25 cellular contexts compared by ENCODE assay signal in the genomic region with DNA sequence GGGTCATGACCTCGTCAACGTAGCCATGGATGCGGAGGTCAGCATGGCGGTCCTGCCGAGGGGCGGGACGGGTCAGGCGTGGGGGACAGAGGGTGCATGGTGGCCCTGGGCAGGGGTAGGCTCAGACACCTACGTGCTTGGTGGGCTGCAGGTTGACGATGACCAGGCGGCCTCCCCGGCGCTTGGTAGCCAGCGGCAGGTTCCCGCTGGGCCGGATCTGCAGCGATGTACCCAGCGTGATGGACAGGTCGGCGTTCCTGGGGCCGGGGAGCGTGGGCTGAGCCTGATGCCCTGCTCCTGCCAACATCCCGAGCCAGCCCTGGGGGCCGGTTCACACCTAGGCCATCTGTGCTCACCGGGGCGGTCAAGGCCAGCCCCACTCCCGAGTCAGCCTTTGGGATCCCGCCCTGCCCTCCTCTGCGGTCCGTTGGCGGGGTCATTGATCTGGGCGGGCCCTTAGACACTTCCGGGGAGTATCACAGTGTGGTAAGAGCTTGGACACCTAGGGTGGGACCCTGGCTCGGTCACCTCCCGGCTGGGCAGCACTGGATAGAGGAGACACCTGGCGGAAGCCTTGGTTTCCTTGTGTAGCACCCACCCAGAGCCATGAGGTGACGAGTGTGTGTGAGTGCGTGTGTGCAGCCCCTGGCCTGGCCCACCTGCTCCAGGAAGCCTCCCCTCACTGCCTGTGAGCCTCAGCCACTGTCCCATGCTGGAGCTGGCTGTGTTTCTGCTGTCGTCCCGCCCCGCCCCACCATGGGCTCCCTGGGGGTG. TPM values are rescaled to one million over a fixed set of nuclear protein-coding genes. Genes with fewer than 3 reads are reported as not detected.
"Had no signal": no experiment of that assay in that cellular context is flagged by ENCODE, and none has a peak within 500 bp of the region (broad histone marks: within the 10 kb centered on the region; RNA-seq: fewer than 3 reads in every experiment).

No MANE protein-coding gene starts in this region.

- H3K9me3 ChIP-seq: esophagus muscularis mucosa, gastrocnemius medialis, pancreas, thoracic aorta had no signal

- ATAC-seq: effector memory CD8-positive, alpha-beta T cell; gastrocnemius medialis; natural killer cell had no signal

- H3K4me3 Mint-ChIP-seq: dendritic cell treated with granulocyte-macrophage colony-stimulating factor and Interleukin-4, amounts not matched to agents 40 ng/mL and 50 ng/mL, for 4 days; effector memory CD8-positive, alpha-beta T cell; immature natural killer cell; natural killer cell; neural crest cell; stimulated activated naive CD8-positive, alpha-beta T cell treated with anti-CD3 and anti-CD28 coated beads, Interleukin-15, Interleukin-2, amounts not matched to agents 100 ng/mL and 50 ng/mL, for 24 hours had no signal

- H3K36me3 Mint-ChIP-seq: natural killer cell had no signal

- H3K27ac Mint-ChIP-seq: dendritic cell treated with granulocyte-macrophage colony-stimulating factor and Interleukin-4, amounts not matched to agents 40 ng/mL and 50 ng/mL, for 4 days; effector memory CD8-positive, alpha-beta T cell; immature natural killer cell; natural killer cell; progenitor cell of endocrine pancreas; stimulated activated naive CD8-positive, alpha-beta T cell treated with anti-CD3 and anti-CD28 coated beads, Interleukin-15, Interleukin-2, amounts not matched to agents 100 ng/mL and 50 ng/mL, for 24 hours had no signal

- H3K4me1 ChIP-seq: gastrocnemius medialis, pancreas had no signal

- H3K4me3 ChIP-seq: esophagus muscularis mucosa, gastrocnemius medialis, pancreas, thoracic aorta had no signal

- H3K9me3 Mint-ChIP-seq: dendritic cell treated with granulocyte-macrophage colony-stimulating factor and Interleukin-4, amounts not matched to agents 40 ng/mL and 50 ng/mL, for 4 days; effector memory CD8-positive, alpha-beta T cell; immature natural killer cell; natural killer cell; neural crest cell; stimulated activated naive CD8-positive, alpha-beta T cell treated with anti-CD3 and anti-CD28 coated beads, Interleukin-15, Interleukin-2, amounts not matched to agents 100 ng/mL and 50 ng/mL, for 24 hours had no signal

- H3K27ac ChIP-seq: epithelial cell of prostate, esophagus muscularis mucosa, gastrocnemius medialis, pancreas, thoracic aorta had no signal

- H3K27me3 ChIP-seq: pancreas had no signal

- DNase-seq: effector memory CD8-positive, alpha-beta T cell; gastrocnemius medialis; glutamatergic neuron; immature natural killer cell; mammary epithelial cell; natural killer cell; nucleus accumbens; pancreas; right cardiac atrium; small intestine; stimulated activated CD4-positive, alpha-beta T cell treated with anti-CD3 and anti-CD28 coated beads, Interleukin-12 subunit alpha, Interleukin-12 subunit beta, amount 100 ng/mL, for 4 hours; trophoblast cell had no signal

RNA-seq across cellular contexts. Expression of gene CREB3L3, which starts 21.7 kb away (rescaled TPM):
- total RNA-seq: esophagus muscularis mucosa, fibroblast of villous mesenchyme, kidney epithelial cell, lower leg skin, mammary epithelial cell, myocyte, neural crest cell, right cardiac atrium, subcutaneous adipose tissue, thoracic aorta, urinary bladder had no signal
- polyA plus RNA-seq: immature natural killer cell, mammary epithelial cell, right cardiac atrium had no signal

RNA-seq across cellular contexts. Expression of gene EBI3, which starts 54.2 kb away (rescaled TPM):
- total RNA-seq: mammary epithelial cell, natural killer cell, neural crest cell, progenitor cell of endocrine pancreas had no signal
- polyA plus RNA-seq: immature natural killer cell had no signal
